ENCODE assay signal across 9 cellular contexts in the genomic region with DNA sequence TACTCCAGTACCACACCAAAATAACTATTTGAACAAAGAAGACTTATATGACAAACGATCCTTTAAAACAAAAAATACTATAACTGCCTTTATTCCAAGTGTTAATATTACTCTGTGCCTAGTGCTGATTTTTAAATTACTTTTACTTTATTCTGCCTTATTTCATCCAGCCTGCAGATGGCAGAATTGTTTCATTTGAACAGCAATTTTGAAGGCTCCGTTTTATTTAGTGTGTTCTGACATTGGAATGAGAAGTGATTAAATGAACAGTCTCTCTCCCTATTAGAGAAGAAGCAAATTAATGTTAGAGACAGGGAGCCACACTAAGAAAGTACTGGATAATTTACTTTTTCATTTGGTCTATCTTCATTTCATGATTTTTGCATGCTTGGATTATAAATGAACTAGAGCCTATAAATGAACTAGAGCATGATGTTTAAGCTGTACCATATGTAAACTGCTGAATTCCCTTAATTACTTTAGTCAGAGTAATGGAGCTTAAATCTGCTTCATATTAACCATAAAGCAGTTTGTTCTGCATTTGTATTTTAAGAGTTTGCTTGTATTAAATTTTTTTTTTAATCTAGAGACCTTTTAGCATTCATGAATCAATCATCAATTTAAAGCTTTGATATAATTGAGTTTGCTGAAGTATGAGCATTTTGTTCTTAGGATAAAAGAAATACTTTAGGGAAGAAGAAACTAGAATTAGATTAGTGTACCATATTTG. TPM values are rescaled to one million over a fixed set of nuclear protein-coding genes. Genes with fewer than 3 reads are reported as not detected.
DNase-seq lines count a peak whose midpoint lies in the region; ATAC-seq and TF ChIP-seq lines count a peak whose summit lies in the region.
"Had no signal": no experiment of that assay in that cellular context is flagged by ENCODE, and none has a peak within 500 bp of the region (broad histone marks: within the 10 kb centered on the region; RNA-seq: fewer than 3 reads in every experiment).

No MANE protein-coding gene starts in this region.

- POLR2A ChIA-PET in activated CD4-positive, alpha-beta T cell treated with anti-CD3 and anti-CD28 coated beads, Interleukin-2, amount 10 ng/mL, durations not matched to agents 7 days and 5 days (lab: Charles Lee) = interaction anchor here (0.6 kb wide), 1 partner anchor 197 kb away, joined by 4 read pairs; no protein-coding TSS in a partner anchor
- POLR2A ChIA-PET in SK-N-SH (lab: Yijun Ruan, JAX) = no interaction called here

- H4K20me1 ChIP-seq in Loucy (ENCODE audit: insufficient read depth, low read length, poor library complexity, severe bottlenecking) = peaks cover 3% of the 10 kb centered on the region
- no peaks in the 10 kb centered on the region for H4K20me1 ChIP-seq in SK-N-SH (ENCODE audit: insufficient read depth)

- no peak overlapping the region for H2BK15ac ChIP-seq in neuronal stem cell (ENCODE audit: low read length)

- no peaks in the 10 kb centered on the region for H3K27me3 Mint-ChIP-seq in activated CD4-positive, alpha-beta T cell treated with anti-CD3 and anti-CD28 coated beads, Interleukin-2, amount 10 ng/mL, durations not matched to agents 7 days and 5 days
- H3K27me3 Mint-ChIP-seq: stimulated activated naive CD8-positive, alpha-beta T cell treated with anti-CD3 and anti-CD28 coated beads, Interleukin-15, Interleukin-2, amounts not matched to agents 100 ng/mL and 50 ng/mL, for 24 hours had no signal

- H4K8ac ChIP-seq in neuronal stem cell (ENCODE audit: low read depth, low read length) = no peak overlapping the region

- ATAC-seq in esophagus mucosa (peak; percentile 48), GM21723 (IDR thresholded peaks at IDR 0.05; ENCODE audit: unreplicated experiment) (no peak), HG03342 (IDR thresholded peaks at IDR 0.05; ENCODE audit: unreplicated experiment) (no peak)

- peak; percentile 92 for TF ChIP-seq RAD21 in SK-N-SH (IDR thresholded peaks at IDR 0.05; ENCODE audit: low read length)

- H3K9me2 ChIP-seq in Loucy (replicated peaks; ENCODE audit: low read depth, low read length) (no peaks in the 10 kb centered on the region), SK-N-SH (no peaks in the 10 kb centered on the region)

- no peak overlapping the region for H3K27ac Mint-ChIP-seq in activated CD4-positive, alpha-beta T cell treated with anti-CD3 and anti-CD28 coated beads, Interleukin-2, amount 10 ng/mL, durations not matched to agents 7 days and 5 days
- H3K27ac Mint-ChIP-seq: stimulated activated naive CD8-positive, alpha-beta T cell treated with anti-CD3 and anti-CD28 coated beads, Interleukin-15, Interleukin-2, amounts not matched to agents 100 ng/mL and 50 ng/mL, for 24 hours had no signal

- peak overlapping the region; percentile 0 for H3K4me3 ChIP-seq in Loucy (ENCODE audit: low read length, poor library complexity, severe bottlenecking)
- H3K4me3 ChIP-seq in SK-N-SH (ENCODE audit: low read depth in 2 of 2, low read length in 1 of 2) = peak overlapping the region in 1 of 2 experiments; percentile 7; a peak in 1 of 4 replicates
- no peak overlapping the region for H3K4me3 ChIP-seq in neuronal stem cell (ENCODE audit: low read length in 2 of 2)

- H3K4me1 ChIP-seq in Loucy (ENCODE audit: insufficient read depth, low read length, poor library complexity, severe bottlenecking) = peaks cover 48% of the 10 kb centered on the region
- H3K4me1 ChIP-seq in SK-N-SH (ENCODE audit: control insufficient read depth in 1 of 2, insufficient read depth in 2 of 2, low read depth in 1 of 2, low read length in 1 of 2) = peaks cover 11 to 30% of the 10 kb centered on the region in 2 experiments; a peak in 2 of 4 replicates
- peaks cover 0 to 2% of the 10 kb centered on the region in 2 donors for H3K4me1 ChIP-seq in neuronal stem cell (ENCODE audit: control insufficient read depth in 2 of 2, insufficient read depth in 1 of 2, low read depth in 1 of 2, low read length in 2 of 2)

- H3K14ac ChIP-seq in neuronal stem cell (ENCODE audit: low read length) = no peak overlapping the region

- H2BK5ac ChIP-seq in neuronal stem cell (ENCODE audit: low read length) = no peak overlapping the region

- no peak overlapping the region for H2AK5ac ChIP-seq in neuronal stem cell (ENCODE audit: low read depth, low read length)

- H3K79me1 ChIP-seq in neuronal stem cell (ENCODE audit: low read depth, low read length) = no peaks in the 10 kb centered on the region

- H3K4me3 Mint-ChIP-seq in activated CD4-positive, alpha-beta T cell treated with anti-CD3 and anti-CD28 coated beads, Interleukin-2, amount 10 ng/mL, durations not matched to agents 7 days and 5 days = no peak overlapping the region
- H3K4me3 Mint-ChIP-seq: stimulated activated naive CD8-positive, alpha-beta T cell treated with anti-CD3 and anti-CD28 coated beads, Interleukin-15, Interleukin-2, amounts not matched to agents 100 ng/mL and 50 ng/mL, for 24 hours had no signal

- H3K4ac ChIP-seq in neuronal stem cell (ENCODE audit: low read length) = no peak overlapping the region

- CTCF ChIA-PET in activated CD4-positive, alpha-beta T cell treated with anti-CD3 and anti-CD28 coated beads, Interleukin-2, amount 10 ng/mL, durations not matched to agents 7 days and 5 days (lab: Charles Lee) = interaction anchor here (1.0 to 5.0 kb wide), 3 partner anchors 452 to 466 kb away, joined by 3 to 36 read pairs (median 5); no protein-coding TSS in a partner anchor
- CTCF ChIA-PET in SK-N-SH (lab: Yijun Ruan, JAX) = interaction anchor here (0.6 to 6.8 kb wide), 64 partner anchors 9 to 1552 kb away, joined by 3 to 92 read pairs (median 4); a partner anchor contains a TSS

- H4K91ac ChIP-seq in neuronal stem cell (ENCODE audit: low read depth, low read length, poor library complexity) = no peak overlapping the region

- H2BK12ac ChIP-seq in neuronal stem cell (ENCODE audit: low read length) = no peak overlapping the region

- no peaks in the 10 kb centered on the region for H3K9me3 Mint-ChIP-seq in activated CD4-positive, alpha-beta T cell treated with anti-CD3 and anti-CD28 coated beads, Interleukin-2, amount 10 ng/mL, durations not matched to agents 7 days and 5 days
- H3K9me3 Mint-ChIP-seq: stimulated activated naive CD8-positive, alpha-beta T cell treated with anti-CD3 and anti-CD28 coated beads, Interleukin-15, Interleukin-2, amounts not matched to agents 100 ng/mL and 50 ng/mL, for 24 hours had no signal

- H3K27me3 ChIP-seq in Loucy (ENCODE audit: insufficient read depth, low read length, poor library complexity, severe bottlenecking) = no peaks in the 10 kb centered on the region
- H3K27me3 ChIP-seq in SK-N-SH (ENCODE audit: insufficient read depth) = no peaks in the 10 kb centered on the region
- no peaks in the 10 kb centered on the region for H3K27me3 ChIP-seq in neuronal stem cell (ENCODE audit: control insufficient read depth in 3 of 3, insufficient read depth in 3 of 3, low read depth in 1 of 3, low read length in 3 of 3)

- H3K36me3 Mint-ChIP-seq in activated CD4-positive, alpha-beta T cell treated with anti-CD3 and anti-CD28 coated beads, Interleukin-2, amount 10 ng/mL, durations not matched to agents 7 days and 5 days (ENCODE audit: low read depth) = peaks cover 4% of the 10 kb centered on the region

- no peak overlapping the region for H3K23ac ChIP-seq in neuronal stem cell (ENCODE audit: low read depth, low read length, poor library complexity)

- no peak overlapping the region for H2AFZ ChIP-seq in Loucy (ENCODE audit: low read length)
- no peak overlapping the region for H2AFZ ChIP-seq in SK-N-SH (ENCODE audit: low read depth)
- no peak overlapping the region for H2AFZ ChIP-seq in neuronal stem cell (ENCODE audit: low read length)

- no peak overlapping the region for H3K9ac ChIP-seq in Loucy (ENCODE audit: low read depth, low read length, poor library complexity, severe bottlenecking)
- peak overlapping the region; percentile 20; the same call in 1 of the 2 replicates for H3K9ac ChIP-seq in SK-N-SH
- H3K9ac ChIP-seq in neuronal stem cell (ENCODE audit: low read depth, low read length, poor library complexity) = no peak overlapping the region

- H3K4me1 Mint-ChIP-seq in activated CD4-positive, alpha-beta T cell treated with anti-CD3 and anti-CD28 coated beads, Interleukin-2, amount 10 ng/mL, durations not matched to agents 7 days and 5 days = peaks cover 13% of the 10 kb centered on the region

- H3K9me3 ChIP-seq in Loucy (ENCODE audit: insufficient read depth, low read depth, low read length) (no peaks in the 10 kb centered on the region), SK-N-SH (no peaks in the 10 kb centered on the region), neuronal stem cell (replicated peaks in 1 of 2; ENCODE audit: control insufficient read depth in 2 of 2, insufficient read depth in 1 of 2, low read depth in 1 of 2, low read length in 2 of 2) (no peaks in the 10 kb centered on the region)

- peak; percentile 39 for DNase-seq in activated CD4-positive, alpha-beta T cell treated with anti-CD3 and anti-CD28 coated beads, Interleukin-2, amount 10 ng/mL, durations not matched to agents 7 days and 5 days
- no peak for DNase-seq in activated CD4-positive, alpha-beta T cell treated with anti-CD3 and anti-CD28 coated beads for 1 hour
- DNase-seq in SK-N-SH (peak; percentile 34), neuronal stem cell (ENCODE audit: low spot score) (peak; percentile 26)

- H2BK120ac ChIP-seq in neuronal stem cell (ENCODE audit: low read depth, low read length) = no peak overlapping the region

- H3F3A ChIP-seq in Loucy (ENCODE audit: low read depth) (no peaks in the 10 kb centered on the region), SK-N-SH (replicated peaks; ENCODE audit: insufficient read depth) (peaks cover 20% of the 10 kb centered on the region)

- TF ChIP-seq CTCF in Loucy (conservative IDR thresholded peaks at IDR 0.05; ENCODE audit: low read length) = peak; percentile 90
- TF ChIP-seq CTCF in SK-N-SH (IDR thresholded peaks at IDR 0.05) = peak; percentile 91

- H3K18ac ChIP-seq in neuronal stem cell (ENCODE audit: low read length) = no peak overlapping the region

- H3K79me2 ChIP-seq in Loucy (ENCODE audit: insufficient read depth, low read length) (peaks cover 76% of the 10 kb centered on the region), SK-N-SH (ENCODE audit: insufficient read depth) (peaks cover 92% of the 10 kb centered on the region)

- WGBS in SK-N-SH (ENCODE audit: low lambda C conversion rate) = 1% methylated on average over 2 of the region's 2 CpGs
- no CpG with 5 or more reads among the region's 2 CpGs for WGBS in neuronal stem cell (ENCODE audit: extremely low coverage in 2 of 2, insufficient read length in 2 of 2, insufficient replicate concordance in 1 of 2), 2 donors

- TF ChIP-seq EP300 in SK-N-SH (IDR thresholded peaks at IDR 0.05; ENCODE audit: borderline replicate concordance in 1 of 2, low read depth in 1 of 2, low read length in 1 of 2) = 0 out of 4 replicates have a peak, but pooled peaks of 1 of the 2 experiments have one; percentile 2

- H3K4me2 ChIP-seq in Loucy (ENCODE audit: low read depth, low read length, poor library complexity, severe bottlenecking) (peak overlapping the region; percentile 49), SK-N-SH (peak overlapping the region; percentile 33), neuronal stem cell (ENCODE audit: insufficient read depth, low read length, poor library complexity, severe bottlenecking) (no peak overlapping the region)

- H3K27ac ChIP-seq in SK-N-SH (ENCODE audit: low read depth in 2 of 2, low read length in 1 of 2) = peak overlapping the region; percentile 63 to 67; a peak in 3 of 4 replicates
- H3K27ac ChIP-seq in neuronal stem cell (replicated peaks; ENCODE audit: low read length) = no peak overlapping the region

- no peaks in the 10 kb centered on the region for H3K36me3 ChIP-seq in Loucy (ENCODE audit: insufficient read depth, low read length)
- H3K36me3 ChIP-seq in SK-N-SH (replicated peaks in 1 of 2; ENCODE audit: control insufficient read depth in 1 of 2, insufficient read depth in 2 of 2, low read length in 1 of 2) = peaks cover 4% of the 10 kb centered on the region in 2 experiments
- peaks cover 0 to 3% of the 10 kb centered on the region in 2 donors for H3K36me3 ChIP-seq in neuronal stem cell (replicated peaks in 1 of 2; ENCODE audit: control insufficient read depth in 2 of 2, insufficient read depth in 2 of 2, low read length in 2 of 2)

RNA-seq across cellular contexts. Expression of a gene that starts 9.8 kb away (rescaled TPM):
- total RNA-seq in activated CD4-positive, alpha-beta T cell treated with anti-CD3 and anti-CD28 coated beads, Interleukin-2, amount 10 ng/mL, durations not matched to agents 7 days and 5 days = 10 to 100 TPM; 25.3 to 27.7 TPM
- polyA plus RNA-seq in SK-N-SH (2012; rRNA removed) = 14.8 and 19.1 TPM in 2 replicates
- polyA plus RNA-seq in SK-N-SH (2012; cell fraction: cytosol; rRNA removed) = 18.9 and 22.0 TPM in 2 replicates
- polyA plus RNA-seq in SK-N-SH (2012; cell fraction: nucleus; rRNA removed) = 11.6 and 17.0 TPM in 2 replicates
- total RNA-seq in esophagus mucosa = 19.1 TPM
- 24.5 TPM for polyA plus RNA-seq in neuronal stem cell (2013, experiment 1 of 2)
- polyA plus RNA-seq in neuronal stem cell (2013, experiment 2 of 2) = 26.7 TPM

RNA-seq across cellular contexts. Expression of a gene that starts 10.1 kb away (rescaled TPM):
- total RNA-seq in activated CD4-positive, alpha-beta T cell treated with anti-CD3 and anti-CD28 coated beads, Interleukin-2, amount 10 ng/mL, durations not matched to agents 7 days and 5 days = 10 to 100 TPM; 30.8 to 36.4 TPM
- 21.3 and 22.5 TPM in 2 replicates for polyA plus RNA-seq in SK-N-SH (2012; rRNA removed)
- polyA plus RNA-seq in SK-N-SH (2012; cell fraction: cytosol; rRNA removed) = 26.6 and 39.0 TPM in 2 replicates
- 13.7 and 26.9 TPM in 2 replicates for polyA plus RNA-seq in SK-N-SH (2012; cell fraction: nucleus; rRNA removed)
- total RNA-seq in esophagus mucosa = 13.2 TPM
- 18.4 TPM for polyA plus RNA-seq in neuronal stem cell (2013, experiment 1 of 2)
- 18.2 TPM for polyA plus RNA-seq in neuronal stem cell (2013, experiment 2 of 2)
